ENCODE assay signal across 20 cellular contexts in the genomic region with DNA sequence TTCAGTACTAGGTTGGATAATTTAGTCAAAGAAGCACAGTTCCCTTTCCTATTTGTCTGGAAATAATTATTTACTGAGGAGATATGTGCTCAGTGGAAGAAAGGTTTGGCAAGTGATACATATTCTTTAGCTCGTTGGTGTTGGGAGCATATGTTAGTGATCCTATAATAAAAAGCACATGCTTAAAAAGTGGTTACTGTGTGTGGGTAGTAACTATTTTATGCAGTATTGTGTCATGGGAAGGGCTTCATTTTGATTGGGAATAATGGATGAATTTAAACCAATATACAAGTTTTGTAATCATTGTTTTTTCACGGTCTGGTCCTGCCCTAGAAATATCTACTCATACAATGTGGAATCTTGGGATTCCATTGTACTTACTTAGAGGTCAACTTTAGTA.
"Had no signal": no experiment of that assay in that cellular context is flagged by ENCODE, and none has a peak within 500 bp of the region (broad histone marks: within the 10 kb centered on the region; RNA-seq: fewer than 3 reads in every experiment).

No MANE protein-coding gene starts in this region.

- H3K9me3 ChIP-seq: breast epithelium, colonic mucosa, gastroesophageal sphincter, right lobe of liver, stomach, transverse colon had no signal

- H3K36me3 ChIP-seq: breast epithelium, colonic mucosa, gastroesophageal sphincter, right lobe of liver, stomach, transverse colon had no signal

- H3K27ac ChIP-seq: breast epithelium, colonic mucosa, epithelial cell of prostate, gastroesophageal sphincter, right lobe of liver, stomach, transverse colon had no signal

- H3K27me3 ChIP-seq: breast epithelium, colonic mucosa, gastroesophageal sphincter, right lobe of liver, transverse colon had no signal

- H3K4me3 Mint-ChIP-seq: activated naive CD8-positive, alpha-beta T cell; endodermal cell; nephron; stimulated activated memory B cell treated with anti-CD40 and anti-IgM and Interleukin-4, amounts not matched to agents 10 μg/mL and 1 μg/mL and 100 μg/mL, for 72 hours; T-helper 1 cell treated with Interleukin-12 subunit alpha and Interleukin-12 subunit beta and Interleukin-4 antibody, amounts not matched to agents 30 μg/mL and 1 μg/mL, for 36 hours; WTC11 had no signal

- H3K4me1 Mint-ChIP-seq: stimulated activated memory B cell treated with anti-CD40 and anti-IgM and Interleukin-4, amounts not matched to agents 10 μg/mL and 1 μg/mL and 100 μg/mL, for 72 hours had no signal

- H3K4me1 ChIP-seq: breast epithelium, colonic mucosa had no signal

- DNase-seq: activated naive CD4-positive, alpha-beta T cell; activated T-cell treated with anti-CD3 and anti-CD28 coated beads, Interleukin-2, amount 50 U/mL, for 1 hour; colonic mucosa; endodermal cell; head of caudate nucleus; left ventricle myocardium superior; right lobe of liver; stimulated activated CD4-positive, alpha-beta T cell treated with anti-CD3 and anti-CD28 coated beads, Interleukin-15, amount 100 ng/mL, for 24 hours; stomach; T1000; transverse colon had no signal

- H3K4me2 ChIP-seq: smooth muscle cell had no signal

- H3K27ac Mint-ChIP-seq: activated naive CD8-positive, alpha-beta T cell; endodermal cell; stimulated activated memory B cell treated with anti-CD40 and anti-IgM and Interleukin-4, amounts not matched to agents 10 μg/mL and 1 μg/mL and 100 μg/mL, for 72 hours; T-helper 1 cell treated with Interleukin-12 subunit alpha and Interleukin-12 subunit beta and Interleukin-4 antibody, amounts not matched to agents 30 μg/mL and 1 μg/mL, for 36 hours; WTC11 had no signal

- H3K4me3 ChIP-seq: breast epithelium, colonic mucosa, gastroesophageal sphincter, right lobe of liver, smooth muscle cell, stomach, transverse colon had no signal

- H3K9me3 Mint-ChIP-seq: endodermal cell; nephron; stimulated activated memory B cell treated with anti-CD40 and anti-IgM and Interleukin-4, amounts not matched to agents 10 μg/mL and 1 μg/mL and 100 μg/mL, for 72 hours; T-helper 1 cell treated with Interleukin-12 subunit alpha and Interleukin-12 subunit beta and Interleukin-4 antibody, amounts not matched to agents 30 μg/mL and 1 μg/mL, for 36 hours; WTC11 had no signal

- H3K36me3 Mint-ChIP-seq: activated naive CD8-positive, alpha-beta T cell; stimulated activated memory B cell treated with anti-CD40 and anti-IgM and Interleukin-4, amounts not matched to agents 10 μg/mL and 1 μg/mL and 100 μg/mL, for 72 hours; WTC11 had no signal

- ATAC-seq: gastroesophageal sphincter; left ventricle myocardium superior; right lobe of liver; stimulated activated memory B cell treated with anti-CD40 and anti-IgM and Interleukin-4, amounts not matched to agents 10 μg/mL and 1 μg/mL and 100 μg/mL, for 72 hours; WTC11 had no signal
